Comparison of ENCODE assay signal across 22 cellular contexts in genomic region chr15:58432421-58432820, GRCh38. TPM values are rescaled to one million over a fixed set of nuclear protein-coding genes. Genes with fewer than 3 reads are reported as not detected.
DNase-seq lines count a peak whose midpoint lies in the region; ATAC-seq, FAIRE-seq and TF ChIP-seq lines count a peak whose summit lies in the region.
"Had no signal": no experiment of that assay in that cellular context is flagged by ENCODE, and none has a peak within 500 bp of the region (broad histone marks: within the 10 kb centered on the region; RNA-seq: fewer than 3 reads in every experiment).

No MANE protein-coding gene starts in this region.

- no peak for TF ChIP-seq CTCF in glutamatergic neuron (IDR thresholded peaks at IDR 0.05; ENCODE audit: partially characterized antibody, unreplicated experiment)
- TF ChIP-seq CTCF in progenitor cell of endocrine pancreas (IDR thresholded peaks at IDR 0.05; ENCODE audit: unreplicated experiment): no peak

- H3K27ac Mint-ChIP-seq in glutamatergic neuron (ENCODE audit: unreplicated experiment) (peak overlapping the region; percentile 26), progenitor cell of endocrine pancreas (peak overlapping the region; percentile 4)
- H3K27ac Mint-ChIP-seq: activated CD8-positive, alpha-beta memory T cell treated with anti-CD3 and anti-CD28 coated beads, Interleukin-2, amount 10 ng/mL, durations not matched to agents 7 days and 5 days; CD4-positive, CD25-positive, alpha-beta regulatory T cell; T-helper 1 cell treated with Interleukin-12 subunit alpha and Interleukin-12 subunit beta and Interleukin-4 antibody, amounts not matched to agents 30 μg/mL and 1 μg/mL, for 36 hours had no signal

- H3K4me1 Mint-ChIP-seq in glutamatergic neuron (ENCODE audit: low read depth, unreplicated experiment) (peaks cover 19% of the 10 kb centered on the region), progenitor cell of endocrine pancreas (ENCODE audit: low read depth) (peaks cover 25% of the 10 kb centered on the region)
- H3K4me1 Mint-ChIP-seq: activated CD8-positive, alpha-beta memory T cell treated with anti-CD3 and anti-CD28 coated beads, Interleukin-2, amount 10 ng/mL, durations not matched to agents 7 days and 5 days; CD4-positive, CD25-positive, alpha-beta regulatory T cell had no signal

- H3K36me3 Mint-ChIP-seq in glutamatergic neuron (ENCODE audit: unreplicated experiment) (no peaks in the 10 kb centered on the region), progenitor cell of endocrine pancreas (ENCODE audit: insufficient read depth) (no peaks in the 10 kb centered on the region)
- H3K36me3 Mint-ChIP-seq: activated CD8-positive, alpha-beta memory T cell treated with anti-CD3 and anti-CD28 coated beads, Interleukin-2, amount 10 ng/mL, durations not matched to agents 7 days and 5 days; CD4-positive, CD25-positive, alpha-beta regulatory T cell had no signal

- ATAC-seq in HG03175 (IDR thresholded peaks at IDR 0.05; ENCODE audit: unreplicated experiment): no peak
- ATAC-seq: activated CD8-positive, alpha-beta memory T cell treated with anti-CD3 and anti-CD28 coated beads, Interleukin-2, amount 10 ng/mL, durations not matched to agents 7 days and 5 days; gastroesophageal sphincter had no signal

- DNase-seq in DMS79 treated with DMSO at 0.1 percent for 48 hours (lab: John Stamatoyannopoulos, UW) (peak; percentile 52), OCI-M1 (lab: John Stamatoyannopoulos, UW) (peak; percentile 16), glutamatergic neuron (no peak), progenitor cell of endocrine pancreas (ENCODE audit: low spot score, unreplicated experiment) (no peak), LoVo (ENCODE audit: low spot score) (no peak), GM12891 (ENCODE audit: insufficient read length, low spot score) (no peak)
- DNase-seq in activated effector memory CD4-positive, alpha-beta T cell treated with Interleukin-2 at 50 U/mL for 16 hours: no peak
- DNase-seq: activated CD8-positive, alpha-beta memory T cell treated with anti-CD3 and anti-CD28 coated beads, Interleukin-2, amount 10 ng/mL, durations not matched to agents 7 days and 5 days; activated naive CD4-positive, alpha-beta T cell; CD4-positive, CD25-positive, alpha-beta regulatory T cell; effector CD4-positive, alpha-beta T cell; EL; Karpas-422; NCI-H187 treated with DMSO at 0.1 percent for 48 hours; NCI-H774; psoas muscle; stimulated activated CD4-positive, alpha-beta T cell treated with anti-CD3 and anti-CD28 coated beads, Interleukin-15, amount 100 ng/mL, for 24 hours; stomach had no signal

- TF ChIP-seq POLR2A in GM12891 (IDR thresholded peaks at IDR 0.05; ENCODE audit: low read depth, low read length): no peak

- FAIRE-seq in GM12891 (lab: Jason Lieb, UNC): no peak
- FAIRE-seq: islet of Langerhans had no signal

- peaks cover 10% of the 10 kb centered on the region for H3K27me3 Mint-ChIP-seq in glutamatergic neuron (ENCODE audit: unreplicated experiment)
- no peaks in the 10 kb centered on the region for H3K27me3 Mint-ChIP-seq in progenitor cell of endocrine pancreas
- H3K27me3 Mint-ChIP-seq: activated CD8-positive, alpha-beta memory T cell treated with anti-CD3 and anti-CD28 coated beads, Interleukin-2, amount 10 ng/mL, durations not matched to agents 7 days and 5 days; CD4-positive, CD25-positive, alpha-beta regulatory T cell had no signal

- H3K9me3 Mint-ChIP-seq in glutamatergic neuron (ENCODE audit: unreplicated experiment): peaks cover 2% of the 10 kb centered on the region
- H3K9me3 Mint-ChIP-seq in progenitor cell of endocrine pancreas (ENCODE audit: low read depth): no peaks in the 10 kb centered on the region
- H3K9me3 Mint-ChIP-seq: T-helper 1 cell treated with Interleukin-12 subunit alpha and Interleukin-12 subunit beta and Interleukin-4 antibody, amounts not matched to agents 30 μg/mL and 1 μg/mL, for 36 hours had no signal

- H3K4me3 Mint-ChIP-seq in glutamatergic neuron (ENCODE audit: unreplicated experiment) (no peak overlapping the region), progenitor cell of endocrine pancreas (ENCODE audit: low read depth) (peak overlapping the region; percentile 22)
- H3K4me3 Mint-ChIP-seq: activated CD8-positive, alpha-beta memory T cell treated with anti-CD3 and anti-CD28 coated beads, Interleukin-2, amount 10 ng/mL, durations not matched to agents 7 days and 5 days; CD4-positive, CD25-positive, alpha-beta regulatory T cell; T-helper 1 cell treated with Interleukin-12 subunit alpha and Interleukin-12 subunit beta and Interleukin-4 antibody, amounts not matched to agents 30 μg/mL and 1 μg/mL, for 36 hours had no signal

TF ChIP-seq in GM12891, 5 proteins besides CTCF, POLR2A, EP300 and RAD21:
- TF ChIP-seq SPI1 (IDR thresholded peaks at IDR 0.05; ENCODE audit: low read depth, low read length): no peak
- TF ChIP-seq POLR2AphosphoS5 (IDR thresholded peaks at IDR 0.05; ENCODE audit: low read depth, low read length): no peak
- TF ChIP-seq PAX5 (IDR thresholded peaks at IDR 0.05; ENCODE audit: insufficient read depth, low read length, severe bottlenecking): no peak
- TF ChIP-seq POU2F2 (IDR thresholded peaks at IDR 0.05; ENCODE audit: low read depth, low read length): no peak
- no peak for TF ChIP-seq TAF1 (IDR thresholded peaks at IDR 0.05; ENCODE audit: low read depth, low read length)

RNA-seq across cellular contexts. Expression of gene LIPC, which starts 0.6 kb away (rescaled TPM):
- total RNA-seq in glutamatergic neuron (ENCODE audit: unreplicated experiment): not detected
- total RNA-seq in progenitor cell of endocrine pancreas: 4.4 and 5.9 TPM in 2 replicates
- polyA plus RNA-seq in GM12891 (2012; ENCODE audit: low read depth, missing spikeins): 0.12 TPM
- total RNA-seq: psoas muscle had no signal

Comparison
In these comparisons a context has a peak if more than half of its experiments do, and no peak if none do; other contexts are left out.
1. DNase-seq: peak in DMS79 treated with DMSO at 0.1 percent for 48 hours (single experiment) and OCI-M1 (single experiment); none in glutamatergic neuron (single experiment), progenitor cell of endocrine pancreas (single experiment), activated effector memory CD4-positive, alpha-beta T cell treated with Interleukin-2 at 50 U/mL for 16 hours (single experiment), LoVo (single experiment) and GM12891 (single experiment).